In genomic region chr6:142698751-142699150, GRCh38 we compare ENCODE assay signal across 1 cellular context.
TF ChIP-seq lines count a peak whose summit lies in the region.

No MANE protein-coding gene starts in this region.

TF ChIP-seq in H1, 55 proteins besides CTCF, POLR2A, EP300 and RAD21:
- TF ChIP-seq EZH2 (IDR thresholded peaks at IDR 0.05; ENCODE audit: low read depth, low read length, severe bottlenecking) (no peak), SAP30 (IDR thresholded peaks at IDR 0.05; ENCODE audit: insufficient read depth, insufficient replicate concordance, low read length) (no peak), BRCA1 (IDR thresholded peaks at IDR 0.05; ENCODE audit: low read depth, low read length) (no peak), CREB1 (IDR thresholded peaks at IDR 0.05) (no peak), KDM4A (IDR thresholded peaks at IDR 0.05; ENCODE audit: low read depth, low read length, severe bottlenecking) (no peak), MAFK (IDR thresholded peaks at IDR 0.05; ENCODE audit: low read depth, low read length) (no peak), E2F6 (IDR thresholded peaks at IDR 0.05) (no peak), YY1 (IDR thresholded peaks at IDR 0.05; ENCODE audit: low read depth, low read length) (no peak), KDM5A (IDR thresholded peaks at IDR 0.05; ENCODE audit: low read length) (no peak), KDM1A (IDR thresholded peaks at IDR 0.05; ENCODE audit: borderline replicate concordance, low read length) (no peak), CHD1 (IDR thresholded peaks at IDR 0.05; ENCODE audit: low read depth, low read length) (no peak), TAF1 (IDR thresholded peaks at IDR 0.05; ENCODE audit: low read depth, low read length) (no peak), CHD2 (IDR thresholded peaks at IDR 0.05; ENCODE audit: low read length) (no peak), NANOG (IDR thresholded peaks at IDR 0.05; ENCODE audit: insufficient read depth, low read depth, low read length, poor library complexity, severe bottlenecking) (no peak), BCL11A (IDR thresholded peaks at IDR 0.05; ENCODE audit: low read depth in 2 of 2, low read length in 2 of 2) (no peak)
TF ChIP-seq in H1: peak in this region for 0.
